In the genomic region with DNA sequence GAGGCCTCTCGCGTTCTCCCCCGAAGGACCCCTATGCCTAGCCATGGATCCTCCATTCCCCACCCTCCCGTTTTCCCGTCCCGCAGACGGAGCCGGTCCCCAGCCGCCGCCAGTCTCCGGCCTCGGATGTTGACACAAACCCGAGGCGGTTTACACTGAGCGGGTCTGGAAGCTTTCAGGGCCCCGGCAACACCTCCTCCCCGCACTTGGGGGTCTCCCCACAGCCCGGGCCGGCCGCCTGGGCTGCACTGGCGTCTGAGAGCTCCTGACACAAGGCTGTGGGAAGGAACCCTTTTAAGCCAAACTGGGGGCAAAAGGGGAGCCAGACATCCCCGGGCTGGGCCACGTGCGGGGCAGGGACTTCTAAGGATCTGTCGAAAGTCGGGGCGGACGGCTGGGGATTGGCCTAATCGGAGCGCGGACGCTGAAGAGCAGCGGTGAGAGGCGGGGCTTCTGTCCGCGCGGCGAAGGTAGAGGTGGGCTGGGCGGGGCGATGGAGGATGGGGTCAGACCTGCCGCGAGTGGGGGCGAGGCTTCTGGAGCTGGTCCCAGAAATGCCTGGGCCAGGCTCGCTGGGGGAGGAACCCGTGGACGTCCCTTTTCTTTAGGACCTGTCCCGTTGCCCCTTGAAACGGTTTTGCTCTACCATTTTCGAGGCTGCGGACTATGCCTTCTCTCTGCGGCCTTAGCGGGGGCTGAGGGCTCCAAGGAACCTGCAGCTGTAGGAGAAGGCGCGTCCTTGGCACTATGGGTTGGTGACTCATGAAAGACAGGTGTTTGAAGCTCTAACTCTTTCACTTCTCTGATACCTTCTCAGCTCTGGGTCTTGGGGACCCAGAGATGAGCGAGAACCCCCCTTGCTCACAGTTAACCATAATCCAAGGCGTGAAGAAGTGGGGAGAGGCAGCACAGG, we compare ENCODE assay signal across 10 cellular contexts. TPM values are rescaled to one million over a fixed set of nuclear protein-coding genes. Genes with fewer than 3 reads are reported as not detected.
DNase-seq lines count a peak whose midpoint lies in the region; ATAC-seq, FAIRE-seq and TF ChIP-seq lines count a peak whose summit lies in the region.
"Had no signal": no experiment of that assay in that cellular context is flagged by ENCODE, and none has a peak within 500 bp of the region (broad histone marks: within the 10 kb centered on the region; RNA-seq: fewer than 3 reads in every experiment).

No MANE protein-coding gene starts in this region.

- no peak for TF ChIP-seq RAD21 in HepG2 (CRISPR knock-in tag; IDR thresholded peaks at IDR 0.05)

- no peaks in the 10 kb centered on the region for H3K36me3 ChIP-seq in HepG2 (replicated peaks in 1 of 2; ENCODE audit: control insufficient read depth in 1 of 2, insufficient read depth in 2 of 2, low read length in 2 of 2)
- no peaks in the 10 kb centered on the region for H3K36me3 ChIP-seq in thoracic aorta

- intact Hi-C loops in HepG2 (cut with micrococcal nuclease; ENCODE audit: unreplicated experiment), result no loop called here

- FAIRE-seq in HepG2 (lab: Jason Lieb, UNC), result no peak

- DNase-seq in activated T-cell treated with anti-CD3 and anti-CD28 coated beads, Interleukin-2, amount 50 U/mL, for 4 hours, result no peak
- no peak for DNase-seq in activated T-cell treated with anti-CD3 and anti-CD28 coated beads for 4 hours
- DNase-seq in activated naive CD4-positive, alpha-beta T cell treated with anti-CD3 and anti-CD28 coated beads, Interleukin-2, amount 10 ng/mL, durations not matched to agents 7 days and 5 days, result peak; percentile 42
- DNase-seq in HepG2 (ENCODE audit: low spot score), result no peak
- DNase-seq in thoracic aorta (ENCODE audit: low spot score), result no peak
- no peak for DNase-seq in AG08395 (ENCODE audit: low spot score)
- DNase-seq in GM10266 (ENCODE audit: extremely low spot score), result no peak

- no peak for TF ChIP-seq CTCF in HepG2 (CRISPR knock-in tag; IDR thresholded peaks at IDR 0.05)
- no peak for TF ChIP-seq CTCF in thoracic aorta (IDR thresholded peaks at IDR 0.05)
- TF ChIP-seq CTCF in GM10266 (IDR thresholded peaks at IDR 0.05; ENCODE audit: control insufficient read depth, insufficient read depth, low read depth, missing control alignments), result no peak

- no peaks in the 10 kb centered on the region for H3K36me3 Mint-ChIP-seq in activated T-cell treated with anti-CD3 and anti-CD28 coated beads, Interleukin-2, amount 50 U/mL, for 4 hours (ENCODE audit: insufficient read depth)
- H3K36me3 Mint-ChIP-seq in activated naive CD4-positive, alpha-beta T cell treated with anti-CD3 and anti-CD28 coated beads, Interleukin-2, amount 10 ng/mL, durations not matched to agents 7 days and 5 days, result no peaks in the 10 kb centered on the region

- TF ChIP-seq POLR2A in HepG2 (IDR thresholded peaks at IDR 0.05; ENCODE audit: insufficient read depth in 1 of 2, low read depth in 2 of 2, low read length in 2 of 2), result no peak

- WGBS in HepG2 (ENCODE audit: low lambda C conversion rate), result 16% methylated on average over 37 of the region's 56 CpGs

- no peak overlapping the region for H2AFZ ChIP-seq in HepG2 (ENCODE audit: low read length)

- peaks cover 11% of the 10 kb centered on the region; the same call in 1 of the 2 replicates for H3K4me1 ChIP-seq in HepG2 (ENCODE audit: insufficient read depth, low read length)
- peaks cover 14 to 22% of the 10 kb centered on the region in 2 donors for H3K4me1 ChIP-seq in thoracic aorta (ENCODE audit: control insufficient read depth in 1 of 2, low read depth in 2 of 2)

- H3K27me3 ChIP-seq in HepG2 (ENCODE audit: control insufficient read depth in 1 of 2, insufficient read depth in 2 of 2, low read length in 2 of 2) (peaks cover 11 to 49% of the 10 kb centered on the region in 2 experiments; a peak in 4 of 5 replicates), thoracic aorta (replicated peaks; ENCODE audit: insufficient read depth) (peaks cover 6% of the 10 kb centered on the region)

- peaks cover 42% of the 10 kb centered on the region for H3K4me1 Mint-ChIP-seq in activated T-cell treated with anti-CD3 and anti-CD28 coated beads, Interleukin-2, amount 50 U/mL, for 4 hours (ENCODE audit: low read depth)
- H3K4me1 Mint-ChIP-seq in activated naive CD4-positive, alpha-beta T cell treated with anti-CD3 and anti-CD28 coated beads, Interleukin-2, amount 10 ng/mL, durations not matched to agents 7 days and 5 days, result peaks cover 30% of the 10 kb centered on the region

- CTCF ChIA-PET in activated naive CD4-positive, alpha-beta T cell treated with anti-CD3 and anti-CD28 coated beads, Interleukin-2, amount 10 ng/mL, durations not matched to agents 7 days and 5 days (lab: Charles Lee), result interaction anchor here (1.3 to 5.8 kb wide), 4 partner anchors 20 to 86 kb away, joined by 4 to 18 read pairs (median 6); no protein-coding TSS in a partner anchor
- CTCF ChIA-PET in HepG2 (lab: Yijun Ruan, JAX; ENCODE audit: low intra/inter-chr PET ratio, low total read pairs), result no interaction called here

- H3K4me3 ChIP-seq in HepG2 (replicated peaks in 1 of 3; ENCODE audit: insufficient read depth in 1 of 3, low read depth in 2 of 3, low read length in 3 of 3), result no peak overlapping the region; a peak in 1 of 6 replicates
- peak overlapping the region; percentile 73 for H3K4me3 ChIP-seq in thoracic aorta

- H3K27ac ChIP-seq in HepG2 (ENCODE audit: extremely low read length, insufficient read depth, low read length), result no peak overlapping the region
- no peak overlapping the region for H3K27ac ChIP-seq in thoracic aorta

- H4K20me1 ChIP-seq in HepG2 (ENCODE audit: insufficient read depth, low read length), result no peaks in the 10 kb centered on the region

- no peaks in the 10 kb centered on the region for H3K9me3 ChIP-seq in HepG2 (ENCODE audit: low read length)
- no peaks in the 10 kb centered on the region for H3K9me3 ChIP-seq in thoracic aorta

- no peaks in the 10 kb centered on the region for H3K79me2 ChIP-seq in HepG2 (ENCODE audit: insufficient read depth, low read length)

- H3K9me3 Mint-ChIP-seq in activated T-cell treated with anti-CD3 and anti-CD28 coated beads, Interleukin-2, amount 50 U/mL, for 4 hours, result no peaks in the 10 kb centered on the region
- H3K9me3 Mint-ChIP-seq in activated naive CD4-positive, alpha-beta T cell treated with anti-CD3 and anti-CD28 coated beads, Interleukin-2, amount 10 ng/mL, durations not matched to agents 7 days and 5 days, result no peaks in the 10 kb centered on the region
- H3K9me3 Mint-ChIP-seq: stimulated activated naive CD8-positive, alpha-beta T cell treated with anti-CD3 and anti-CD28 coated beads, Interleukin-15, Interleukin-2, amounts not matched to agents 100 ng/mL and 50 ng/mL, for 24 hours had no signal

- TF ChIP-seq EP300 in HepG2 (IDR thresholded peaks at IDR 0.05; ENCODE audit: low read depth in 2 of 2, low read length in 2 of 2) (no peak), HepG2 (CRISPR knock-in tag; IDR thresholded peaks at IDR 0.05; ENCODE audit: borderline replicate concordance) (no peak)

- H3K4me3 Mint-ChIP-seq in activated T-cell treated with anti-CD3 and anti-CD28 coated beads, Interleukin-2, amount 50 U/mL, for 4 hours, result peak overlapping the region; percentile 80
- peak overlapping the region; percentile 38 for H3K4me3 Mint-ChIP-seq in activated naive CD4-positive, alpha-beta T cell treated with anti-CD3 and anti-CD28 coated beads, Interleukin-2, amount 10 ng/mL, durations not matched to agents 7 days and 5 days
- H3K4me3 Mint-ChIP-seq: stimulated activated naive CD8-positive, alpha-beta T cell treated with anti-CD3 and anti-CD28 coated beads, Interleukin-15, Interleukin-2, amounts not matched to agents 100 ng/mL and 50 ng/mL, for 24 hours had no signal

- H3K27me3 Mint-ChIP-seq in activated T-cell treated with anti-CD3 and anti-CD28 coated beads, Interleukin-2, amount 50 U/mL, for 4 hours (ENCODE audit: low read depth), result peaks cover 8% of the 10 kb centered on the region
- peaks cover 90% of the 10 kb centered on the region for H3K27me3 Mint-ChIP-seq in activated naive CD4-positive, alpha-beta T cell treated with anti-CD3 and anti-CD28 coated beads, Interleukin-2, amount 10 ng/mL, durations not matched to agents 7 days and 5 days

- H3K27ac Mint-ChIP-seq in activated naive CD4-positive, alpha-beta T cell treated with anti-CD3 and anti-CD28 coated beads, Interleukin-2, amount 10 ng/mL, durations not matched to agents 7 days and 5 days, result no peak overlapping the region
- H3K27ac Mint-ChIP-seq: stimulated activated naive CD8-positive, alpha-beta T cell treated with anti-CD3 and anti-CD28 coated beads, Interleukin-15, Interleukin-2, amounts not matched to agents 100 ng/mL and 50 ng/mL, for 24 hours had no signal

- H3K9ac ChIP-seq in HepG2 (ENCODE audit: insufficient read depth, low read depth, low read length), result no peak overlapping the region

- in situ Hi-C loops in HepG2 (cut with HindIII; ENCODE audit: extremely low pct_ligation_motif_present, low pct_unique_long_range_greater_than_20kb), result no loop called here

- ATAC-seq in activated T-cell treated with anti-CD3 and anti-CD28 coated beads, Interleukin-2, amount 50 U/mL, for 4 hours, result no peak
- no peak; the same call in 2 of the 3 replicates for ATAC-seq in HepG2
- ATAC-seq in thoracic aorta (ENCODE audit: insufficient number of reproducible peaks, low FRiP score, low read depth), result no peak
- no peak for ATAC-seq in HG03097 (IDR thresholded peaks at IDR 0.05; ENCODE audit: low FRiP score, unreplicated experiment)

- BruUV-seq in HepG2 (replicated peaks; lab: Mats Ljungman, UMichigan), result no TSS peak

- POLR2A ChIA-PET in HepG2 (lab: Yijun Ruan, JAX), result no interaction called here

- H3K4me2 ChIP-seq in HepG2 (ENCODE audit: low read depth, low read length), result peak overlapping the region; percentile 69; the same call in 1 of the 2 replicates

RNA-seq across cellular contexts. Expression of a gene that starts 1.2 kb away (rescaled TPM):
- under 1 TPM; 0.05 to 0.38 (median 0.33) TPM for total RNA-seq in activated T-cell treated with anti-CD3 and anti-CD28 coated beads, Interleukin-2, amount 50 U/mL, for 4 hours
- total RNA-seq in HepG2 (2016; rRNA removed; fragmentation: Illumina TruSeq; extraction: Trizol) (not detected in 2 replicates), thoracic aorta (under 1 TPM in 1 of 2 donors, not detected in 1; 0.35 TPM)
- not detected in 2 replicates for total RNA-seq in HepG2 (2016; cell fraction: cytosol; rRNA removed; fragmentation: Illumina TruSeq; extraction: Trizol; ENCODE audit: low read depth)
- total RNA-seq in HepG2 (2016; cell fraction: insoluble cytoplasmic fraction; rRNA removed; fragmentation: Illumina TruSeq; extraction: Trizol), result not detected in 2 replicates
- total RNA-seq in HepG2 (2016; cell fraction: membrane; rRNA removed; fragmentation: Illumina TruSeq; extraction: Trizol), result not detected in 2 replicates
- not detected in 2 replicates for total RNA-seq in HepG2 (2016; cell fraction: nucleus; rRNA removed; fragmentation: Illumina TruSeq; extraction: Trizol)
- polyA plus RNA-seq in HepG2 (2011; rRNA removed), result not detected in 2 replicates
- polyA plus RNA-seq in HepG2 (2011; cell fraction: cytosol; rRNA removed), result not detected in 2 replicates
- polyA plus RNA-seq in HepG2 (2011; cell fraction: nucleus; rRNA removed), result not detected in 2 replicates
- not detected in 2 replicates for polyA plus RNA-seq in HepG2 (2012)
- polyA plus RNA-seq in HepG2 (2016; cell fraction: cytosol; fragmentation: Illumina TruSeq; extraction: Trizol; ENCODE audit: low read depth), result not detected in 2 replicates
- not detected in 2 replicates for polyA plus RNA-seq in HepG2 (2016; cell fraction: insoluble cytoplasmic fraction; fragmentation: Illumina TruSeq; extraction: Trizol; ENCODE audit: low read depth)
- not detected in 2 replicates for polyA plus RNA-seq in HepG2 (2016; cell fraction: membrane; fragmentation: Illumina TruSeq; extraction: Trizol; ENCODE audit: low read depth)
- not detected in 2 replicates for polyA plus RNA-seq in HepG2 (2016; cell fraction: nucleus; fragmentation: Illumina TruSeq; extraction: Trizol; ENCODE audit: insufficient read depth, low read depth)
- polyA minus RNA-seq in HepG2 (2011; rRNA and poly(A)+ RNA removed; ENCODE audit: low replicate concordance), result 0.23 TPM in 1 of 2 replicates, not detected in the other
- not detected in 2 replicates for polyA minus RNA-seq in HepG2 (2011; cell fraction: cytosol; rRNA and poly(A)+ RNA removed)
- not detected in 2 replicates for polyA minus RNA-seq in HepG2 (2011; cell fraction: nucleus; rRNA and poly(A)+ RNA removed)

RNA-seq across cellular contexts. Expression of a gene that starts 20.5 kb away (rescaled TPM):
- total RNA-seq in activated T-cell treated with anti-CD3 and anti-CD28 coated beads, Interleukin-2, amount 50 U/mL, for 4 hours, result not detected
- total RNA-seq in HepG2 (2016; rRNA removed; fragmentation: Illumina TruSeq; extraction: Trizol) (not detected in 2 replicates), thoracic aorta (1 to 10 TPM in 1 of 2 donors, not detected in 1; 2.8 TPM)
- total RNA-seq in HepG2 (2016; cell fraction: cytosol; rRNA removed; fragmentation: Illumina TruSeq; extraction: Trizol; ENCODE audit: low read depth), result not detected in 2 replicates
- total RNA-seq in HepG2 (2016; cell fraction: insoluble cytoplasmic fraction; rRNA removed; fragmentation: Illumina TruSeq; extraction: Trizol), result not detected in 2 replicates
- total RNA-seq in HepG2 (2016; cell fraction: membrane; rRNA removed; fragmentation: Illumina TruSeq; extraction: Trizol), result not detected in 2 replicates
- total RNA-seq in HepG2 (2016; cell fraction: nucleus; rRNA removed; fragmentation: Illumina TruSeq; extraction: Trizol), result not detected in 2 replicates
- not detected in 2 replicates for polyA plus RNA-seq in HepG2 (2011; rRNA removed)
- not detected in 2 replicates for polyA plus RNA-seq in HepG2 (2011; cell fraction: cytosol; rRNA removed)
- not detected in 2 replicates for polyA plus RNA-seq in HepG2 (2011; cell fraction: nucleus; rRNA removed)
- polyA plus RNA-seq in HepG2 (2012), result not detected in 2 replicates
- polyA plus RNA-seq in HepG2 (2016; cell fraction: cytosol; fragmentation: Illumina TruSeq; extraction: Trizol; ENCODE audit: low read depth), result not detected in 2 replicates
- not detected in 2 replicates for polyA plus RNA-seq in HepG2 (2016; cell fraction: insoluble cytoplasmic fraction; fragmentation: Illumina TruSeq; extraction: Trizol; ENCODE audit: low read depth)
- polyA plus RNA-seq in HepG2 (2016; cell fraction: membrane; fragmentation: Illumina TruSeq; extraction: Trizol; ENCODE audit: low read depth), result not detected in 2 replicates
- polyA plus RNA-seq in HepG2 (2016; cell fraction: nucleus; fragmentation: Illumina TruSeq; extraction: Trizol; ENCODE audit: insufficient read depth, low read depth), result not detected in 2 replicates
- not detected in 2 replicates for polyA minus RNA-seq in HepG2 (2011; rRNA and poly(A)+ RNA removed; ENCODE audit: low replicate concordance)
- not detected in 2 replicates for polyA minus RNA-seq in HepG2 (2011; cell fraction: cytosol; rRNA and poly(A)+ RNA removed)
- polyA minus RNA-seq in HepG2 (2011; cell fraction: nucleus; rRNA and poly(A)+ RNA removed), result not detected in 2 replicates
- total RNA-seq: Daoy had no signal

RNA-seq across cellular contexts. Expression of a gene that starts 46.3 kb away (rescaled TPM):
- total RNA-seq in activated T-cell treated with anti-CD3 and anti-CD28 coated beads, Interleukin-2, amount 50 U/mL, for 4 hours, result 10 to 100 TPM; 54.0 to 65.4 (median 63.2) TPM
- total RNA-seq in HepG2 (2016; rRNA removed; fragmentation: Illumina TruSeq; extraction: Trizol) (15.3 and 20.9 TPM in 2 replicates), thoracic aorta (10 to 100 TPM; 30.4 to 53.9 TPM)
- total RNA-seq in HepG2 (2016; cell fraction: cytosol; rRNA removed; fragmentation: Illumina TruSeq; extraction: Trizol; ENCODE audit: low read depth), result 3.8 and 4.1 TPM in 2 replicates
- total RNA-seq in HepG2 (2016; cell fraction: insoluble cytoplasmic fraction; rRNA removed; fragmentation: Illumina TruSeq; extraction: Trizol), result 16.7 and 22.4 TPM in 2 replicates
- 6.2 and 6.9 TPM in 2 replicates for total RNA-seq in HepG2 (2016; cell fraction: membrane; rRNA removed; fragmentation: Illumina TruSeq; extraction: Trizol)
- total RNA-seq in HepG2 (2016; cell fraction: nucleus; rRNA removed; fragmentation: Illumina TruSeq; extraction: Trizol), result 11.7 and 12.9 TPM in 2 replicates
- polyA plus RNA-seq in HepG2 (2011; rRNA removed), result 24.2 and 26.3 TPM in 2 replicates
- polyA plus RNA-seq in HepG2 (2011; cell fraction: cytosol; rRNA removed), result 30.4 and 32.8 TPM in 2 replicates
- polyA plus RNA-seq in HepG2 (2011; cell fraction: nucleus; rRNA removed), result 16.3 and 18.0 TPM in 2 replicates
- polyA plus RNA-seq in HepG2 (2012), result 14.9 and 16.1 TPM in 2 replicates
- 3.2 and 3.6 TPM in 2 replicates for polyA plus RNA-seq in HepG2 (2016; cell fraction: cytosol; fragmentation: Illumina TruSeq; extraction: Trizol; ENCODE audit: low read depth)
- polyA plus RNA-seq in HepG2 (2016; cell fraction: insoluble cytoplasmic fraction; fragmentation: Illumina TruSeq; extraction: Trizol; ENCODE audit: low read depth), result 25.7 and 30.7 TPM in 2 replicates
- polyA plus RNA-seq in HepG2 (2016; cell fraction: membrane; fragmentation: Illumina TruSeq; extraction: Trizol; ENCODE audit: low read depth), result 5.5 and 6.3 TPM in 2 replicates
- polyA plus RNA-seq in HepG2 (2016; cell fraction: nucleus; fragmentation: Illumina TruSeq; extraction: Trizol; ENCODE audit: insufficient read depth, low read depth), result 14.6 and 17.0 TPM in 2 replicates
- 12.2 and 26.4 TPM in 2 replicates for polyA minus RNA-seq in HepG2 (2011; rRNA and poly(A)+ RNA removed; ENCODE audit: low replicate concordance)
- polyA minus RNA-seq in HepG2 (2011; cell fraction: cytosol; rRNA and poly(A)+ RNA removed), result 4.8 and 5.6 TPM in 2 replicates
- polyA minus RNA-seq in HepG2 (2011; cell fraction: nucleus; rRNA and poly(A)+ RNA removed), result 15.5 and 15.9 TPM in 2 replicates

RNA-seq across cellular contexts. Expression of a gene that starts 53.0 kb away (rescaled TPM):
- under 1 TPM; 0.05 to 0.11 (median 0.08) TPM for total RNA-seq in activated T-cell treated with anti-CD3 and anti-CD28 coated beads, Interleukin-2, amount 50 U/mL, for 4 hours
- 0.04 TPM in 1 of 2 replicates, not detected in the other for total RNA-seq in HepG2 (2016; rRNA removed; fragmentation: Illumina TruSeq; extraction: Trizol)
- not detected in 2 replicates for total RNA-seq in HepG2 (2016; cell fraction: cytosol; rRNA removed; fragmentation: Illumina TruSeq; extraction: Trizol; ENCODE audit: low read depth)
- total RNA-seq in HepG2 (2016; cell fraction: insoluble cytoplasmic fraction; rRNA removed; fragmentation: Illumina TruSeq; extraction: Trizol), result 0.04 TPM in 1 of 2 replicates, not detected in the other
- total RNA-seq in HepG2 (2016; cell fraction: membrane; rRNA removed; fragmentation: Illumina TruSeq; extraction: Trizol), result 0.03 TPM in 1 of 2 replicates, not detected in the other
- 0.09 TPM in 1 of 2 replicates, not detected in the other for total RNA-seq in HepG2 (2016; cell fraction: nucleus; rRNA removed; fragmentation: Illumina TruSeq; extraction: Trizol)
- polyA plus RNA-seq in HepG2 (2011; rRNA removed), result 0.03 TPM in 1 of 2 replicates, not detected in the other
- 0.03 and 0.05 TPM in 2 replicates for polyA plus RNA-seq in HepG2 (2011; cell fraction: cytosol; rRNA removed)
- polyA plus RNA-seq in HepG2 (2011; cell fraction: nucleus; rRNA removed), result 0.03 and 0.07 TPM in 2 replicates
- polyA plus RNA-seq in HepG2 (2012), result not detected in 2 replicates
- polyA plus RNA-seq in HepG2 (2016; cell fraction: cytosol; fragmentation: Illumina TruSeq; extraction: Trizol; ENCODE audit: low read depth), result not detected in 2 replicates
- 0.07 and 0.10 TPM in 2 replicates for polyA plus RNA-seq in HepG2 (2016; cell fraction: insoluble cytoplasmic fraction; fragmentation: Illumina TruSeq; extraction: Trizol; ENCODE audit: low read depth)
- polyA plus RNA-seq in HepG2 (2016; cell fraction: membrane; fragmentation: Illumina TruSeq; extraction: Trizol; ENCODE audit: low read depth), result not detected in 2 replicates
- not detected in 2 replicates for polyA plus RNA-seq in HepG2 (2016; cell fraction: nucleus; fragmentation: Illumina TruSeq; extraction: Trizol; ENCODE audit: insufficient read depth, low read depth)
- 0.12 TPM in 1 of 2 replicates, not detected in the other for polyA minus RNA-seq in HepG2 (2011; rRNA and poly(A)+ RNA removed; ENCODE audit: low replicate concordance)
- polyA minus RNA-seq in HepG2 (2011; cell fraction: cytosol; rRNA and poly(A)+ RNA removed), result not detected in 2 replicates
- polyA minus RNA-seq in HepG2 (2011; cell fraction: nucleus; rRNA and poly(A)+ RNA removed), result not detected in 2 replicates
- 10 to 100 TPM; 45.6 to 91.2 TPM for total RNA-seq in thoracic aorta
- total RNA-seq: Daoy had no signal
